Comparison of ENCODE assay signal across 23 cellular contexts in the genomic region with DNA sequence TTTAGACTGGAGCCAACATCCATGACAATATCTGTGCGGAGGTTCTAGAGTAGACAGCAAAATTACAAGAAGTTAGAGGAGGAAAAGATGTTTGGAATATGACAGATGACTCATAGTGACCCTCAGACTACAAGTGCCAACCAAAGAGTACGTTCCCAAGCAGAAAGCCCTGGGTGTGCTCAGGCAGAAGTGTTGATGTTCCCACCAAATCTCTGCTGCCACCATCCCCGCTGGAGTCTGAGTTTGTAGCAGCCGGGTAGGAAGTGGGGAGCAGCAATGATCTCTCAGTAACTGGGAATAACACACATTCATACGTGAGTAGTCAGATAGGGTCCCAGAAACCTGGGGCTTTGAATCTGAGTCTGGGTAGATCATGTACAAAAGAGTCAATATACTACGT.
DNase-seq lines count a peak whose midpoint lies in the region; ATAC-seq, FAIRE-seq and TF ChIP-seq lines count a peak whose summit lies in the region.
"Had no signal": no experiment of that assay in that cellular context is flagged by ENCODE, and none has a peak within 500 bp of the region (broad histone marks: within the 10 kb centered on the region; RNA-seq: fewer than 3 reads in every experiment).

No MANE protein-coding gene starts in this region.

- no peak overlapping the region for H4K5ac ChIP-seq in mesendoderm (ENCODE audit: low read length)

- H3K4me3 ChIP-seq in A549: no peak overlapping the region
- H3K4me3 ChIP-seq in bronchial epithelial cell (ENCODE audit: low read depth, low read length): no peak overlapping the region
- no peak overlapping the region for H3K4me3 ChIP-seq in esophagus muscularis mucosa
- no peak overlapping the region for H3K4me3 ChIP-seq in mesendoderm (ENCODE audit: low read length)
- H3K4me3 ChIP-seq in brain microvascular endothelial cell (ENCODE audit: low read depth, low read length): no peak overlapping the region
- H3K4me3 ChIP-seq: BLaER1 treated with 17β-estradiol and CSF1 and Interleukin-3, amounts not matched to agents 10 nM and 100 nM; GM12878 had no signal

- H3K36me3 ChIP-seq in bronchial epithelial cell (ENCODE audit: control insufficient read depth, insufficient read depth, low read length) (no peaks in the 10 kb centered on the region), esophagus muscularis mucosa (no peaks in the 10 kb centered on the region), mesendoderm (ENCODE audit: control insufficient read depth, insufficient read depth, low read length) (no peaks in the 10 kb centered on the region), brain microvascular endothelial cell (replicated peaks) (no peaks in the 10 kb centered on the region)
- H3K36me3 ChIP-seq: BLaER1 treated with 17β-estradiol and CSF1 and Interleukin-3, amounts not matched to agents 10 nM and 100 nM had no signal

- ATAC-seq in A549 (no peak), GM21360 (IDR thresholded peaks at IDR 0.05; ENCODE audit: unreplicated experiment) (no peak), esophagus mucosa (no peak)
- ATAC-seq: CD8-positive, alpha-beta T cell; GM12878 had no signal

- no peak overlapping the region for H2BK15ac ChIP-seq in mesendoderm (replicated peaks; ENCODE audit: low read depth)

- TF ChIP-seq CTCF in A549 (IDR thresholded peaks at IDR 0.05) (no peak), bronchial epithelial cell (IDR thresholded peaks at IDR 0.05; ENCODE audit: insufficient read depth, low read length, severe bottlenecking) (no peak), esophagus muscularis mucosa (IDR thresholded peaks at IDR 0.05) (no peak), brain microvascular endothelial cell (IDR thresholded peaks at IDR 0.05; ENCODE audit: low read depth, low read length, missing control alignments) (no peak)

- no peak for TF ChIP-seq RAD21 in A549 (conservative IDR thresholded peaks at IDR 0.05 in 1 of 2, IDR thresholded peaks at IDR 0.05 in 1 of 2)

- H3K18ac ChIP-seq in mesendoderm (ENCODE audit: low read length): no peak overlapping the region

- no peak overlapping the region for H3K23ac ChIP-seq in mesendoderm (ENCODE audit: low read length)

- H3K9me3 ChIP-seq in A549 (no peaks in the 10 kb centered on the region), esophagus muscularis mucosa (no peaks in the 10 kb centered on the region)
- H3K9me3 ChIP-seq: BLaER1 treated with 17β-estradiol and CSF1 and Interleukin-3, amounts not matched to agents 10 nM and 100 nM; Caco-2 had no signal

- H3K9ac ChIP-seq in mesendoderm (ENCODE audit: low read length): no peak overlapping the region
- H3K9ac ChIP-seq: BLaER1 treated with 17β-estradiol and CSF1 and Interleukin-3, amounts not matched to agents 10 nM and 100 nM had no signal

- no peaks in the 10 kb centered on the region for H3K79me1 ChIP-seq in mesendoderm (ENCODE audit: low read length)

- intact Hi-C loops in esophagus muscularis mucosa (cut with DNase I): no loop called here

- POLR2A ChIA-PET in A549 (lab: Yijun Ruan, JAX): no interaction called here

- no peak for TF ChIP-seq EP300 in A549 (IDR thresholded peaks at IDR 0.05)
- no peak for TF ChIP-seq EP300 in esophagus muscularis mucosa (IDR thresholded peaks at IDR 0.05)

- no peak overlapping the region for H4K8ac ChIP-seq in mesendoderm (ENCODE audit: low read depth, low read length)

- 72% methylated on average over 6 of the region's 6 CpGs for WGBS in A549 (ENCODE audit: missing lambda C conversion rate)
- 87% methylated on average over 6 of the region's 6 CpGs for WGBS in esophagus muscularis mucosa
- WGBS in mesendoderm (ENCODE audit: extremely low coverage, insufficient coverage, low lambda C conversion rate): no CpG with 5 or more reads among the region's 6 CpGs

- FAIRE-seq in A549 (lab: Jason Lieb, UNC) (no peak), bronchial epithelial cell (lab: Jason Lieb, UNC) (peak; percentile 43)
- FAIRE-seq: A204.1, D721Med, GM12878, GM12892, GM18507 had no signal

- H3K79me2 ChIP-seq in mesendoderm (ENCODE audit: control insufficient read depth, insufficient read depth, low read length): no peaks in the 10 kb centered on the region

- H3K4me2 ChIP-seq in A549 (no peak overlapping the region), mesendoderm (ENCODE audit: low read length) (no peak overlapping the region)
- H3K4me2 ChIP-seq: BLaER1 treated with 17β-estradiol and CSF1 and Interleukin-3, amounts not matched to agents 10 nM and 100 nM had no signal

- DNase-seq in A549 (ENCODE audit: low read depth in 1 of 2, low spot score in 1 of 2): no peak
- peak; percentile 16 for DNase-seq in ELR (ENCODE audit: low read depth)
- no peak for DNase-seq in bronchial epithelial cell (ENCODE audit: low read depth)
- peak; percentile 91 for DNase-seq in esophagus muscularis mucosa (ENCODE audit: extremely low spot score)
- DNase-seq in mesendoderm: no peak
- DNase-seq in brain microvascular endothelial cell: no peak
- DNase-seq: 8988T; AML-193; Caco-2; Calu3; CD4-positive, alpha-beta T cell; CD8-positive, alpha-beta T cell; DMS79 treated with DMSO at 0.1 percent for 48 hours; GDM1 had no signal

- in situ Hi-C loops in brain microvascular endothelial cell (cut with HindIII; ENCODE audit: low pct_ligation_motif_present, low sequenced_read_pairs): no loop called here

- CTCF ChIA-PET in A549 (lab: Yijun Ruan, JAX): interaction anchor here (0.9 to 1.3 kb wide), 2 partner anchors 8 to 12 kb away, joined by 5 to 11 read pairs; no protein-coding TSS in a partner anchor

- TF ChIP-seq POLR2A in A549 (IDR thresholded peaks at IDR 0.05; ENCODE audit: low read length): no peak
- TF ChIP-seq POLR2A in esophagus muscularis mucosa (IDR thresholded peaks at IDR 0.05; ENCODE audit: low read depth): no peak

- no peak overlapping the region for H3K4ac ChIP-seq in mesendoderm (ENCODE audit: low read depth, low read length)

- no peak overlapping the region for H2BK120ac ChIP-seq in mesendoderm (ENCODE audit: low read depth, low read length)

- H3K27me3 ChIP-seq in bronchial epithelial cell (ENCODE audit: control insufficient read depth, insufficient read depth, low read length): no peaks in the 10 kb centered on the region
- peaks cover 0 to 3% (median 0%) of the 10 kb centered on the region in 4 donors for H3K27me3 ChIP-seq in esophagus muscularis mucosa
- no peaks in the 10 kb centered on the region for H3K27me3 ChIP-seq in mesendoderm (ENCODE audit: insufficient read depth, low read length, poor library complexity)
- no peaks in the 10 kb centered on the region for H3K27me3 ChIP-seq in brain microvascular endothelial cell (replicated peaks)
- H3K27me3 ChIP-seq: BLaER1 treated with 17β-estradiol and CSF1 and Interleukin-3, amounts not matched to agents 10 nM and 100 nM had no signal

- H3K56ac ChIP-seq in mesendoderm (ENCODE audit: low read length): no peak overlapping the region

- no peak overlapping the region for H2BK5ac ChIP-seq in mesendoderm (ENCODE audit: low read length)

- no peak overlapping the region for H3K27ac ChIP-seq in A549
- no peak overlapping the region for H3K27ac ChIP-seq in esophagus muscularis mucosa (replicated peaks in 1 of 4)
- H3K27ac ChIP-seq in mesendoderm (ENCODE audit: low read depth, low read length): no peak overlapping the region
- H3K27ac ChIP-seq in brain microvascular endothelial cell: no peak overlapping the region
- H3K27ac ChIP-seq: BLaER1 treated with 17β-estradiol and CSF1 and Interleukin-3, amounts not matched to agents 10 nM and 100 nM; C4-2B had no signal

- no peak overlapping the region for H2AK5ac ChIP-seq in mesendoderm (ENCODE audit: low read length)

- H3K4me1 ChIP-seq in A549 (no peaks in the 10 kb centered on the region), esophagus muscularis mucosa (no peaks in the 10 kb centered on the region), mesendoderm (ENCODE audit: control insufficient read depth, low read depth, low read length) (no peaks in the 10 kb centered on the region)
- H3K4me1 ChIP-seq: BLaER1 treated with 17β-estradiol and CSF1 and Interleukin-3, amounts not matched to agents 10 nM and 100 nM; Caco-2 had no signal

TF ChIP-seq in A549, 52 proteins besides CTCF, POLR2A, EP300 and RAD21:
- TF ChIP-seq BHLHE40 (IDR thresholded peaks at IDR 0.05; ENCODE audit: low read depth, low read length): no peak
- TF ChIP-seq NFE2L2 (conservative IDR thresholded peaks at IDR 0.05; ENCODE audit: low read length): no peak
- TF ChIP-seq PHF8 (IDR thresholded peaks at IDR 0.05; ENCODE audit: borderline replicate concordance, low read depth): no peak
- no peak for TF ChIP-seq FOSL2 (IDR thresholded peaks at IDR 0.05)
- 0 out of 2 replicates have a peak, but pooled peaks have one; percentile 2 for TF ChIP-seq FOSL2 (CRISPR knock-in tag; IDR thresholded peaks at IDR 0.05)
- TF ChIP-seq ZC3H11A (IDR thresholded peaks at IDR 0.05): no peak
TF ChIP-seq in A549: peak in this region for 1.

Comparison
In these comparisons a context has a peak if more than half of its experiments do, and no peak if none do; other contexts are left out.
1. DNase-seq: peak in ELR (single experiment) and esophagus muscularis mucosa (single experiment); none in A549 (0 of 2), bronchial epithelial cell (single experiment), mesendoderm (single experiment) and brain microvascular endothelial cell (single experiment).